Comparison of ENCODE assay signal across 8 cellular contexts in the genomic region with DNA sequence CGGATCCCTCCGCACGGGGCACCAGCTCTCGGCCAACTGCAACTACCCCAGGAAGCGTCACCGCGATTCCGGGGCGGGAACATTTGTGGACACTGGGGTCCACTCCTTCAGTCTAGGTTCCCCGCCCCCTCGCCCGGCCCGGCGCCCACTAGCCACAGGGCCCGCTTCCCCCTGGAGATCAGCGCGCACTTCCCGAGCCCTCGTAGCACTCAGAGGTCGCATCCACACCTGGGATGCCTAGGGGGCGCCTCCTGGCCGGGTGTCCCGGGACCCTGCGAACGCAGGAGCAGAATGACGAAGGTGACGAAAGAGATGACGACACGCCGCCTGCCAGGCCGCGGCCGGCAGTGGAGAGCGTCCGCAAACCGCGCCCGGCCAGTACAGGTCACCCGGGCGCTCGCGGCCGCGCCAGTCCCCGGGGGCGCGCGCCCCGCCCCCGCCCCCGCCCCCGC. TPM values are rescaled to one million over a fixed set of nuclear protein-coding genes. Genes with fewer than 3 reads are reported as not detected.
DNase-seq lines count a peak whose midpoint lies in the region; ATAC-seq and TF ChIP-seq lines count a peak whose summit lies in the region.

No MANE protein-coding gene starts in this region.

- 0 to 2% (median 1%) methylated on average over 11 to 52 of the region's 52 CpGs for WGBS in adrenal gland, 4 donors

- peak overlapping the region; percentile 53 to 93 (median 75) for H3K4me3 ChIP-seq in adrenal gland
- peak overlapping the region; percentile 91 for H3K4me3 ChIP-seq in left ventricle myocardium inferior

- H3K27me3 Mint-ChIP-seq in progenitor cell of endocrine pancreas, result no peaks in the 10 kb centered on the region

- H3K27me3 ChIP-seq in adrenal gland, result no peaks in the 10 kb centered on the region
- no peaks in the 10 kb centered on the region for H3K27me3 ChIP-seq in left ventricle myocardium inferior (ENCODE audit: low read depth)

- H3K4me1 Mint-ChIP-seq in progenitor cell of endocrine pancreas (ENCODE audit: low read depth), result peaks cover 27% of the 10 kb centered on the region

- H3K4me3 Mint-ChIP-seq in progenitor cell of endocrine pancreas (ENCODE audit: low read depth), result peak overlapping the region; percentile 93

- H3K27ac ChIP-seq in adrenal gland, result peak overlapping the region; percentile 33 to 96 (median 87)
- H3K27ac ChIP-seq in left ventricle myocardium inferior (replicated peaks), result peak overlapping the region; percentile 96

- no peaks in the 10 kb centered on the region for H3K36me3 Mint-ChIP-seq in progenitor cell of endocrine pancreas (ENCODE audit: insufficient read depth)

- TF ChIP-seq CTCF in adrenal gland (IDR thresholded peaks at IDR 0.05), result no peak
- peak; percentile 8 for TF ChIP-seq CTCF in left ventricle myocardium inferior (IDR thresholded peaks at IDR 0.05; ENCODE audit: borderline replicate concordance)
- TF ChIP-seq CTCF in progenitor cell of endocrine pancreas (IDR thresholded peaks at IDR 0.05; ENCODE audit: unreplicated experiment), result peak; percentile 44

- H3K27ac Mint-ChIP-seq in progenitor cell of endocrine pancreas, result peak overlapping the region; percentile 98

- TF ChIP-seq RAD21 in Ishikawa (IDR thresholded peaks at IDR 0.05; ENCODE audit: low read depth), result no peak

- peaks cover 0 to 18% of the 10 kb centered on the region in 2 donors for H3K4me1 ChIP-seq in adrenal gland (replicated peaks in 1 of 2)
- peaks cover 34% of the 10 kb centered on the region for H3K4me1 ChIP-seq in left ventricle myocardium inferior

- peaks cover 3% of the 10 kb centered on the region for H3K9me3 Mint-ChIP-seq in progenitor cell of endocrine pancreas (ENCODE audit: low read depth)

- no peak for TF ChIP-seq EP300 in Ishikawa (IDR thresholded peaks at IDR 0.05; ENCODE audit: borderline replicate concordance)

- no peaks in the 10 kb centered on the region for H3K36me3 ChIP-seq in adrenal gland (replicated peaks in 1 of 2)
- H3K36me3 ChIP-seq in left ventricle myocardium inferior, result no peaks in the 10 kb centered on the region

- H3K9me3 ChIP-seq in adrenal gland (replicated peaks in 1 of 3) (no peaks in the 10 kb centered on the region), left ventricle myocardium inferior (replicated peaks) (no peaks in the 10 kb centered on the region)

- TF ChIP-seq POLR2A in adrenal gland (IDR thresholded peaks at IDR 0.05), result peak; percentile 73 to 77

- intact Hi-C loops in adrenal gland (cut with DNase I), result no loop called here
- intact Hi-C loops in left ventricle myocardium inferior (cut with micrococcal nuclease), result no loop called here

- peak; percentile 92 for DNase-seq in EL
- DNase-seq in T follicular helper cell (ENCODE audit: low read depth), result peak; percentile 61
- peak; percentile 82 to 92 (median 88) for DNase-seq in adrenal gland
- DNase-seq in left ventricle myocardium inferior, result peak; percentile 83
- DNase-seq in progenitor cell of endocrine pancreas (ENCODE audit: low spot score, unreplicated experiment), result peak; percentile 75
- DNase-seq in ureter (ENCODE audit: low spot score), result peak; percentile 83

- ATAC-seq in GM21717 (IDR thresholded peaks at IDR 0.05; ENCODE audit: unreplicated experiment), result peak; percentile 68

TF ChIP-seq in Ishikawa, 13 proteins besides CTCF, POLR2A, EP300 and RAD21:
- TF ChIP-seq, protein P1, sequence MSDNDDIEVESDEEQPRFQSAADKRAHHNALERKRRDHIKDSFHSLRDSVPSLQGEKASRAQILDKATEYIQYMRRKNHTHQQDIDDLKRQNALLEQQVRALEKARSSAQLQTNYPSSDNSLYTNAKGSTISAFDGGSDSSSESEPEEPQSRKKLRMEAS (IDR thresholded peaks at IDR 0.05), result no peak
- TF ChIP-seq CEBPB (IDR thresholded peaks at IDR 0.05) (no peak), CREB1 (IDR thresholded peaks at IDR 0.05; ENCODE audit: low read depth) (peak; percentile 97), ZBTB7A (IDR thresholded peaks at IDR 0.05; ENCODE audit: low read depth) (peak; percentile 52), REST (IDR thresholded peaks at IDR 0.05; ENCODE audit: low read depth) (no peak)
TF ChIP-seq in Ishikawa: peak in this region for 2.

RNA-seq across cellular contexts. Expression of gene AIG1, which starts 0.3 kb away (rescaled TPM):
- total RNA-seq in adrenal gland (10 to 100 TPM; 21.0 to 55.7 (median 47.2) TPM), left ventricle myocardium inferior (76.5 TPM), progenitor cell of endocrine pancreas (39.0 and 40.0 TPM in 2 replicates), ureter (81.5 TPM)
- polyA plus RNA-seq in adrenal gland, result 10 to 100 TPM; 37.9 to 49.7 (median 49.0) TPM

Comparison
In these comparisons a context has a peak if more than half of its experiments do, and no peak if none do; other contexts are left out.
1. Peak in every context shown above with its lines: DNase-seq, ATAC-seq, H3K4me3 ChIP-seq and H3K27ac ChIP-seq.
2. CTCF ChIP-seq: peak in left ventricle myocardium inferior (single experiment) and progenitor cell of endocrine pancreas (single experiment); none in adrenal gland (0 of 6).